11 cellular contexts compared by ENCODE assay signal in the genomic region with DNA sequence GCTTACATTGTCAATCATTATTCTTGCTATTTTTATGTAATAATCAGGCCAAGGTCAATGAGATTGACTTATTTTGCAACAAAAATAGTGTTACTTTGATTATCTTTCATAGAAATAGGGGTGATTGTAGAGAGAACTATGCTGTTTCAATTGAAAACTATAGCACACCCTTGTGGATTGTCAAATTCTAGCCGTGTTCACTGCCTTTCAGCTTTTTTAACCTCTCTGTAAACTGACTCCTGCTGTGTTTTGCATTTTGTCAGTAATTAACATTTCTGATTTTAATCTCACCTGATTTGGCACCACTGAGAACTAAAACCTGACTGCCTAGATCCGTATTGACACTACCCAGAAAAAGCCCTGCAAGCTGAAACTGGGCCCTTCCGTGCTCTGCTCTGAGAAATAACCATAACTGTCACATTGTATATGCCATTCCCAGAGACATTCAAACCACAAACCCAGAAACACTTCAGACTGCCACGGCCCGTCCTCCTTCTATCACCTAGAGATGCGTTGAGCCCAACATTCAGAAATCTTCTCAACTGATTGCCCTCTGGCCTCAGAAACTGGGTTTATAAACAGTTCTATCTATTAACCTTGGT. TPM values are rescaled to one million over a fixed set of nuclear protein-coding genes. Genes with fewer than 3 reads are reported as not detected.
DNase-seq lines count a peak whose midpoint lies in the region; ATAC-seq, FAIRE-seq and TF ChIP-seq lines count a peak whose summit lies in the region.
"Had no signal": no experiment of that assay in that cellular context is flagged by ENCODE, and none has a peak within 500 bp of the region (broad histone marks: within the 10 kb centered on the region; RNA-seq: fewer than 3 reads in every experiment).

No MANE protein-coding gene starts in this region.

- H2BK120ac ChIP-seq in IMR-90 (ENCODE audit: low read depth, low read length): peak overlapping the region; percentile 66

- no peak for FAIRE-seq in D721Med (lab: Jason Lieb, UNC)
- FAIRE-seq: TTC549 had no signal

- peak; percentile 10 for TF ChIP-seq CTCF in D721Med (IDR thresholded peaks at IDR 0.05; ENCODE audit: insufficient read depth, missing control alignments)
- TF ChIP-seq CTCF in IMR-90 (conservative IDR thresholded peaks at IDR 0.05; ENCODE audit: low read depth, low read length): peak; percentile 36
- no peak for TF ChIP-seq CTCF in lower leg skin (IDR thresholded peaks at IDR 0.05)

- dilution Hi-C loops in IMR-90 (cut with HindIII; ENCODE audit: low sequenced_read_pairs, unreplicated experiment): no loop called here

- H3K4me3 ChIP-seq in IMR-90 (ENCODE audit: insufficient read depth, low read depth, low read length): no peak overlapping the region
- no peak overlapping the region for H3K4me3 ChIP-seq in mesodermal cell (ENCODE audit: extremely low read depth, insufficient read depth, low read length, poor library complexity, severe bottlenecking)
- no peak overlapping the region for H3K4me3 ChIP-seq in lower leg skin (ENCODE audit: low read depth, poor library complexity, severe bottlenecking)

- H4K5ac ChIP-seq in IMR-90 (ENCODE audit: low read depth, low read length): peak overlapping the region; percentile 71; the same call in 1 of the 2 replicates

- H3K9ac ChIP-seq in IMR-90 (ENCODE audit: low read depth, low read length): 0 out of 2 replicates have a peak overlapping the region, but pooled peaks have one; percentile 49

- H3K56ac ChIP-seq in IMR-90 (ENCODE audit: extremely low read depth, insufficient read depth, low read length): no peak overlapping the region

- in situ Hi-C loops in IMR-90 (cut with MboI; ENCODE audit: low sequenced_read_pairs): no loop called here

- H3K9me3 ChIP-seq in IMR-90 (ENCODE audit: control insufficient read depth, insufficient read depth, low read length): no peaks in the 10 kb centered on the region
- peaks cover 4% of the 10 kb centered on the region for H3K9me3 ChIP-seq in mesodermal cell (ENCODE audit: control insufficient read depth, low read length)

- CTCF ChIA-PET in IMR-90 (lab: Yijun Ruan, JAX): interaction anchor here (0.7 to 1.6 kb wide), 3 partner anchors 9 to 410 kb away, joined by 3 to 4 read pairs (median 4); no protein-coding TSS in a partner anchor

- H3K27ac ChIP-seq in IMR-90 (ENCODE audit: insufficient read depth, low read length) (peak overlapping the region; percentile 84; the same call in 1 of the 2 replicates), mesodermal cell (ENCODE audit: low read depth, low read length, severe bottlenecking) (peak overlapping the region; percentile 81)

- H3K18ac ChIP-seq in IMR-90 (ENCODE audit: low read depth, low read length): peak overlapping the region; percentile 78

- H3K23ac ChIP-seq in IMR-90 (ENCODE audit: low read depth, low read length): peak overlapping the region; percentile 31; the same call in 1 of the 2 replicates

- no peaks in the 10 kb centered on the region for H3K27me3 ChIP-seq in IMR-90 (ENCODE audit: control insufficient read depth, insufficient read depth, low read length)

- H3K4me2 ChIP-seq in IMR-90 (ENCODE audit: low read depth, low read length): peak overlapping the region; percentile 87

- H3K4me1 ChIP-seq in IMR-90 (ENCODE audit: control insufficient read depth, insufficient read depth, low read length) (peaks cover 3% of the 10 kb centered on the region), mesodermal cell (ENCODE audit: control insufficient read depth, insufficient read depth, low read length, poor library complexity, severe bottlenecking) (peaks cover 13% of the 10 kb centered on the region)

- peak overlapping the region; percentile 22; the same call in 1 of the 2 replicates for H2BK20ac ChIP-seq in IMR-90 (ENCODE audit: low read depth, low read length)

- H4K91ac ChIP-seq in IMR-90 (ENCODE audit: insufficient read depth, low read depth, low read length): 0 out of 2 replicates have a peak overlapping the region, but pooled peaks have one; percentile 6

- no peaks in the 10 kb centered on the region for H4K20me1 ChIP-seq in IMR-90 (ENCODE audit: insufficient read depth, low read length)

- POLR2A ChIA-PET in IMR-90 (lab: Charles Lee; ENCODE audit: unreplicated experiment): no interaction called here

- no peaks in the 10 kb centered on the region for H3K79me1 ChIP-seq in IMR-90 (ENCODE audit: low read depth in 1 of 2, low read length in 2 of 2)

- H3K14ac ChIP-seq in IMR-90 (replicated peaks; ENCODE audit: low read depth, low read length): peak overlapping the region; percentile 38

- peak overlapping the region; percentile 18; the same call in 2 of the 3 replicates for H2BK15ac ChIP-seq in IMR-90 (ENCODE audit: low read depth, low read length)

- peak overlapping the region in 1 of 2 experiments; percentile 44; a peak in 2 of 4 replicates for H4K8ac ChIP-seq in IMR-90 (ENCODE audit: low read depth in 2 of 2, low read length in 2 of 2)

- no peak for TF ChIP-seq POLR2A in IMR-90 (IDR thresholded peaks at IDR 0.05; ENCODE audit: low read depth, low read length)
- TF ChIP-seq POLR2A in lower leg skin (IDR thresholded peaks at IDR 0.05): no peak

- no TSS peak for BruUV-seq in IMR-90 (replicated peaks; lab: Mats Ljungman, UMichigan)

- WGBS in IMR-90 (ENCODE audit: extremely low coverage in 2 of 2, insufficient read length in 1 of 2), 2 experiments: 23% methylated on average over 5 of the region's 6 CpGs; no CpG with 5 or more reads in 1 of the 2 experiments
- WGBS in mesodermal cell (ENCODE audit: insufficient coverage in 2 of 2), 2 experiments: 47 to 48% methylated on average over 6 of the region's 6 CpGs
- WGBS in lower leg skin, 2 donors: 42 to 55% methylated on average over 6 of the region's 6 CpGs

- no peak overlapping the region for H2AK5ac ChIP-seq in IMR-90 (ENCODE audit: low read depth, low read length)

- H3K36me3 ChIP-seq in IMR-90 (ENCODE audit: control insufficient read depth, insufficient read depth, low read length) (no peaks in the 10 kb centered on the region), mesodermal cell (ENCODE audit: control insufficient read depth, insufficient read depth, low read length) (no peaks in the 10 kb centered on the region)

- H2AFZ ChIP-seq in IMR-90 (replicated peaks; ENCODE audit: low read length, poor library complexity): peak overlapping the region; percentile 6

- peaks cover 4% of the 10 kb centered on the region; the same call in 1 of the 2 replicates for H3K9me1 ChIP-seq in IMR-90 (ENCODE audit: insufficient read depth, low read length)

- ATAC-seq in IMR-90 (ENCODE audit: low read depth): peak; percentile 78

- no peak for TF ChIP-seq RAD21 in IMR-90 (IDR thresholded peaks at IDR 0.05; ENCODE audit: low read length)

- intact Hi-C loops in IMR-90 (cut with micrococcal nuclease) (loop anchor here (5.0 kb wide), 1 partner anchor 41 kb away; no protein-coding TSS in a partner anchor), lower leg skin (cut with DNase I; ENCODE audit: low total_unique reads) (no loop called here)

- peak overlapping the region; percentile 39 for H2BK5ac ChIP-seq in IMR-90 (ENCODE audit: low read depth, low read length, poor library complexity, severe bottlenecking)

- no peak for DNase-seq in D721Med (ENCODE audit: insufficient read length, low spot score)
- DNase-seq in IMR-90: no peak
- DNase-seq in amniotic epithelial cell (ENCODE audit: low read depth): peak; percentile 21
- no peak for DNase-seq in stimulated activated CD4-positive, alpha-beta T cell treated with anti-CD3 and anti-CD28 coated beads, Interleukin-12 subunit alpha, Interleukin-12 subunit beta, amount 100 ng/mL, for 4 hours
- no peak for DNase-seq in SK-N-DZ (ENCODE audit: low spot score)
- no peak for DNase-seq in lower leg skin (ENCODE audit: low spot score in 2 of 2)
- DNase-seq in midbrain (lab: John Stamatoyannopoulos, UW): no peak
- DNase-seq: glutamatergic neuron, NCI-H226 had no signal

- H3K4ac ChIP-seq in IMR-90 (ENCODE audit: low read depth, low read length): peak overlapping the region; percentile 17; the same call in 1 of the 2 replicates

- H2AK9ac ChIP-seq in IMR-90 (replicated peaks; ENCODE audit: low read depth, low read length, poor library complexity): no peak overlapping the region

TF ChIP-seq in IMR-90, 13 proteins besides CTCF, POLR2A, EP300 and RAD21:
- no peak for TF ChIP-seq RFX5 (IDR thresholded peaks at IDR 0.05; ENCODE audit: low read depth, low read length)
- no peak for TF ChIP-seq MAFK (IDR thresholded peaks at IDR 0.05; ENCODE audit: low read depth, low read length)
- TF ChIP-seq FOS (IDR thresholded peaks at IDR 0.05; ENCODE audit: low read depth, low read length): no peak
- TF ChIP-seq CEBPB (IDR thresholded peaks at IDR 0.05; ENCODE audit: low read depth, low read length): no peak
- no peak for TF ChIP-seq CHD1 (IDR thresholded peaks at IDR 0.05; ENCODE audit: low read depth, low read length)
- no peak for TF ChIP-seq MXI1 (IDR thresholded peaks at IDR 0.05; ENCODE audit: borderline replicate concordance, low read depth, low read length)

RNA-seq across cellular contexts. Expression of a gene that starts 26.6 kb away (rescaled TPM):
- total RNA-seq in IMR-90 (2012; rRNA removed): 9.4 and 9.9 TPM in 2 replicates
- polyA plus RNA-seq in IMR-90 (2012; rRNA removed): 8.4 and 8.6 TPM in 2 replicates
- 2.6 and 2.7 TPM in 2 replicates for polyA plus RNA-seq in IMR-90 (2012; cell fraction: cytosol; rRNA removed)
- polyA plus RNA-seq in IMR-90 (2012; cell fraction: nucleus; rRNA removed; ENCODE audit: low replicate concordance): 20.3 and 40.4 TPM in 2 replicates
- 13.9 TPM for polyA plus RNA-seq in mesodermal cell (2013, experiment 1 of 2)
- polyA plus RNA-seq in mesodermal cell (2013, experiment 2 of 2): 11.2 TPM
- polyA plus RNA-seq in SK-N-DZ (2014; cell fraction: cytosol; rRNA removed): 2.1 and 2.5 TPM in 2 replicates
- polyA plus RNA-seq in SK-N-DZ (2014; cell fraction: nucleus; rRNA removed): 1.8 and 4.9 TPM in 2 replicates
- total RNA-seq in lower leg skin: 10 to 100 TPM; 17.7 to 27.1 (median 25.0) TPM

Comparison
In these comparisons a context has a peak if more than half of its experiments do, and no peak if none do; other contexts are left out.
1. CTCF ChIP-seq: peak in D721Med (single experiment) and IMR-90 (single experiment); none in lower leg skin (0 of 3).